In genomic region chr10:130834573-130834972, GRCh38 we compare ENCODE assay signal across 16 cellular contexts.
A peak's percentile ranks its signal among the peaks of the same experiment; 100 is the strongest.
DNase-seq lines count a peak whose midpoint lies in the region; ATAC-seq and TF ChIP-seq lines count a peak whose summit lies in the region.
"Had no signal": no experiment of that assay in that cellular context is flagged by ENCODE, and none has a peak within 500 bp of the region (broad histone marks: within the 10 kb centered on the region; RNA-seq: fewer than 3 reads in every experiment).

No MANE protein-coding gene starts in this region.

- H3K4me1 Mint-ChIP-seq in glutamatergic neuron (ENCODE audit: low read depth, unreplicated experiment) (no peaks in the 10 kb centered on the region), neural progenitor cell (no peaks in the 10 kb centered on the region)

- no peak overlapping the region for H3K4me2 ChIP-seq in neural progenitor cell

- H3K79me2 ChIP-seq in neural progenitor cell (ENCODE audit: low read depth), result no peaks in the 10 kb centered on the region

- no peaks in the 10 kb centered on the region for H3F3A ChIP-seq in neural progenitor cell (ENCODE audit: low read depth)

- no peak for TF ChIP-seq CTCF in glutamatergic neuron (IDR thresholded peaks at IDR 0.05; ENCODE audit: partially characterized antibody, unreplicated experiment)
- TF ChIP-seq CTCF in neural progenitor cell (IDR thresholded peaks at IDR 0.05), result no peak

- H3K27ac ChIP-seq in neural progenitor cell, result no peak overlapping the region
- H3K27ac ChIP-seq: BLaER1 treated with 17β-estradiol and CSF1 and Interleukin-3, amounts not matched to agents 10 nM and 100 nM; C4-2B had no signal

- no peaks in the 10 kb centered on the region for H3K36me3 Mint-ChIP-seq in glutamatergic neuron (ENCODE audit: unreplicated experiment)
- H3K36me3 Mint-ChIP-seq in neural progenitor cell, result no peaks in the 10 kb centered on the region
- H3K36me3 Mint-ChIP-seq: CD8-positive, alpha-beta T cell had no signal

- no peaks in the 10 kb centered on the region for H3K4me1 ChIP-seq in neural progenitor cell
- H3K4me1 ChIP-seq: BE2C, Caco-2 had no signal

- ATAC-seq in HG03097 (IDR thresholded peaks at IDR 0.05; ENCODE audit: low FRiP score, unreplicated experiment) (no peak), HG02759 (IDR thresholded peaks at IDR 0.05; ENCODE audit: unreplicated experiment) (no peak)
- ATAC-seq: CD8-positive, alpha-beta T cell had no signal

- no peaks in the 10 kb centered on the region for H3K36me3 ChIP-seq in neural progenitor cell
- H3K36me3 ChIP-seq: BE2C; BLaER1 treated with 17β-estradiol and CSF1 and Interleukin-3, amounts not matched to agents 10 nM and 100 nM had no signal

- no peaks in the 10 kb centered on the region for H4K20me1 ChIP-seq in neural progenitor cell (ENCODE audit: low read depth)
- H4K20me1 ChIP-seq: BLaER1 treated with 17β-estradiol and CSF1 and Interleukin-3, amounts not matched to agents 10 nM and 100 nM had no signal

- peak overlapping the region; percentile 28 for H3K27ac Mint-ChIP-seq in glutamatergic neuron (ENCODE audit: unreplicated experiment)
- H3K27ac Mint-ChIP-seq in neural progenitor cell, result peak overlapping the region; percentile 86
- H3K27ac Mint-ChIP-seq: CD4-positive, alpha-beta T cell; CD8-positive, alpha-beta T cell had no signal

- DNase-seq in glutamatergic neuron (no peak), neural progenitor cell (ENCODE audit: low spot score) (no peak), SIG-M5 treated with dmso at 0.1 percent for 504 hours (lab: John Stamatoyannopoulos, UW; ENCODE audit: unreplicated experiment) (no peak)
- DNase-seq: 8988T; ACHN; BE2C; Caco-2; Calu3; CD4-positive, alpha-beta T cell; CD8-positive, alpha-beta T cell; DMS79 treated with DMSO at 0.1 percent for 48 hours; GF-D8 had no signal

- H3K27me3 Mint-ChIP-seq in glutamatergic neuron (ENCODE audit: unreplicated experiment), result no peaks in the 10 kb centered on the region
- peaks cover 2% of the 10 kb centered on the region for H3K27me3 Mint-ChIP-seq in neural progenitor cell (ENCODE audit: insufficient read depth, low read depth)
- H3K27me3 Mint-ChIP-seq: CD4-positive, alpha-beta T cell had no signal

- no peak overlapping the region for H3K9ac ChIP-seq in neural progenitor cell
- H3K9ac ChIP-seq: BLaER1 treated with 17β-estradiol and CSF1 and Interleukin-3, amounts not matched to agents 10 nM and 100 nM had no signal

- H3K27me3 ChIP-seq in neural progenitor cell, result no peaks in the 10 kb centered on the region
- H3K27me3 ChIP-seq: BE2C; BLaER1 treated with 17β-estradiol and CSF1 and Interleukin-3, amounts not matched to agents 10 nM and 100 nM had no signal

- H3K4me3 ChIP-seq in neural progenitor cell, result no peak overlapping the region
- H3K4me3 ChIP-seq: BLaER1 treated with 17β-estradiol and CSF1 and Interleukin-3, amounts not matched to agents 10 nM and 100 nM had no signal

- H3K9me3 ChIP-seq in neural progenitor cell (ENCODE audit: low read depth), result no peaks in the 10 kb centered on the region
- H3K9me3 ChIP-seq: BE2C, Caco-2 had no signal

- H2AFZ ChIP-seq in neural progenitor cell (replicated peaks), result no peak overlapping the region

- H3K9me3 Mint-ChIP-seq in glutamatergic neuron (ENCODE audit: unreplicated experiment) (peaks cover 2% of the 10 kb centered on the region), neural progenitor cell (no peaks in the 10 kb centered on the region)
- H3K9me3 Mint-ChIP-seq: CD4-positive, alpha-beta T cell; CD8-positive, alpha-beta T cell had no signal

- H3K4me3 Mint-ChIP-seq in glutamatergic neuron (ENCODE audit: unreplicated experiment), result no peak overlapping the region
- no peak overlapping the region for H3K4me3 Mint-ChIP-seq in neural progenitor cell
- H3K4me3 Mint-ChIP-seq: CD4-positive, alpha-beta T cell; CD8-positive, alpha-beta T cell had no signal
